ENCODE assay signal across 1 cellular context in the genomic region with DNA sequence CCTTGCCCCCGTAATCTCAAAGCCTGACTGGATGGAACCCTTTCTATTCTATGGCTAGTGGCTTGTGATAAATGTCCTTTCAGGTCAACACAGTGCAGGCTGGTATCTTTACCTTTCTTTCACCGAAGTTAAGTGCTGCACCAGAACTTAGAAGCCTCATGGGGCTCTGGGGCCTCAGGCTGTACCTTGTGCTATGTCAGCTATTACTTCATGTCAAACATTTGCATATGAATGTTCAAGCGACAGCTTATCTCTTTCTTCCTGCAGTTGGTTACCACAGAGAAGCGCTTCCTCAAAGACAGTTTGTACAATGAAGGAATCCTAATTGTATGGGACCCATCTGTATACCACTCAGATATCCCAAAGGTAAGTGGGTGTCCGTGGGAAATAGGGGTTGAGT.
TF ChIP-seq lines count a peak whose summit lies in the region.

No MANE protein-coding gene starts in this region.

TF ChIP-seq in HepG2, 621 proteins besides CTCF, POLR2A, EP300 and RAD21 (continued from another document):
- TF ChIP-seq, protein P1, sequence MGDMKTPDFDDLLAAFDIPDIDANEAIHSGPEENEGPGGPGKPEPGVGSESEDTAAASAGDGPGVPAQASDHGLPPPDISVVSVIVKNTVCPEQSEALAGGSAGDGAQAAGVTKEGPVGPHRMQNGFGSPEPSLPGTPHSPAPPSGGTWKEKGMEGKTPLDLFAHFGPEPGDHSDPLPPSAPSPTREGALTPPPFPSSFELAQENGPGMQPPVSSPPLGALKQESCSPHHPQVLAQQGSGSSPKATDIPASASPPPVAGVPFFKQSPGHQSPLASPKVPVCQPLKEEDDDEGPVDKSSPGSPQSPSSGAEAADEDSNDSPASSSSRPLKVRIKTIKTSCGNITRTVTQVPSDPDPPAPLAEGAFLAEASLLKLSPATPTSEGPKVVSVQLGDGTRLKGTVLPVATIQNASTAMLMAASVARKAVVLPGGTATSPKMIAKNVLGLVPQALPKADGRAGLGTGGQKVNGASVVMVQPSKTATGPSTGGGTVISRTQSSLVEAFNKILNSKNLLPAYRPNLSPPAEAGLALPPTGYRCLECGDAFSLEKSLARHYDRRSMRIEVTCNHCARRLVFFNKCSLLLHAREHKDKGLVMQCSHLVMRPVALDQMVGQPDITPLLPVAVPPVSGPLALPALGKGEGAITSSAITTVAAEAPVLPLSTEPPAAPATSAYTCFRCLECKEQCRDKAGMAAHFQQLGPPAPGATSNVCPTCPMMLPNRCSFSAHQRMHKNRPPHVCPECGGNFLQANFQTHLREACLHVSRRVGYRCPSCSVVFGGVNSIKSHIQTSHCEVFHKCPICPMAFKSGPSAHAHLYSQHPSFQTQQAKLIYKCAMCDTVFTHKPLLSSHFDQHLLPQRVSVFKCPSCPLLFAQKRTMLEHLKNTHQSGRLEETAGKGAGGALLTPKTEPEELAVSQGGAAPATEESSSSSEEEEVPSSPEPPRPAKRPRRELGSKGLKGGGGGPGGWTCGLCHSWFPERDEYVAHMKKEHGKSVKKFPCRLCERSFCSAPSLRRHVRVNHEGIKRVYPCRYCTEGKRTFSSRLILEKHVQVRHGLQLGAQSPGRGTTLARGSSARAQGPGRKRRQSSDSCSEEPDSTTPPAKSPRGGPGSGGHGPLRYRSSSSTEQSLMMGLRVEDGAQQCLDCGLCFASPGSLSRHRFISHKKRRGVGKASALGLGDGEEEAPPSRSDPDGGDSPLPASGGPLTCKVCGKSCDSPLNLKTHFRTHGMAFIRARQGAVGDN (CRISPR knock-in tag; IDR thresholded peaks at IDR 0.05) = no peak
- TF ChIP-seq TFDP2 (CRISPR knock-in tag; IDR thresholded peaks at IDR 0.05) (no peak), MAFF (IDR thresholded peaks at IDR 0.05; ENCODE audit: low read depth, low read length) (peak; percentile 27; the same call in 1 of the 2 replicates), MAFK (conservative IDR thresholded peaks at IDR 0.05 in 1 of 2, IDR thresholded peaks at IDR 0.05 in 1 of 2; ENCODE audit: low read length in 2 of 2) (peak; percentile 28 to 53; a peak in 1 of 4 replicates)
TF ChIP-seq in HepG2: peak in this region for 2.
